In the genomic region with DNA sequence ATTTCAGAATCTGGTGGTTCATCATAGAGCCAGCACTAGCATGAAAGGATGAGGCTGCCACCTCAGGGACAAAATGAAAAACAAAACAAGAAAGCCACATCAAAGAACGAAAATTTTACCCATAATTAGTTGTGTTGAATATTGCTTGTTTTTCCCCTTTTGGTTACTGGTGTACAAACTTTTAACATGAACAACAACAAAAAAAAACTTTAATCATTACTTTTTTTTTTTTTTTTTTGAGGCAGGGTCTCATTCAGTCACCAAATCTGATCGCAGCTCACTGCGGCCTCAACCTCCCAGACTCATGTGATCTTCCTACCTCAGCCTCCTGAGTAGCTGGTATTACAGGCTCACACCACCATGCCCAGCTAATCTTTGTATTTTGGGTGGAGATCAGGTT, we compare ENCODE assay signal across 24 cellular contexts.
"Had no signal": no experiment of that assay in that cellular context is flagged by ENCODE, and none has a peak within 500 bp of the region (broad histone marks: within the 10 kb centered on the region; RNA-seq: fewer than 3 reads in every experiment).

No MANE protein-coding gene starts in this region.

- H3K9me3 Mint-ChIP-seq: immature natural killer cell; natural killer cell; stimulated activated naive B cell treated with anti-CD40 and anti-IgM and Interleukin-4, amounts not matched to agents 10 μg/mL and 1 μg/mL and 100 μg/mL, for 72 hours had no signal

- H3K4me3 Mint-ChIP-seq: immature natural killer cell; natural killer cell; nephron progenitor cell; stimulated activated naive B cell treated with anti-CD40 and anti-IgM and Interleukin-4, amounts not matched to agents 10 μg/mL and 1 μg/mL and 100 μg/mL, for 72 hours had no signal

- H3K4me2 ChIP-seq: smooth muscle cell had no signal

- H3K27ac Mint-ChIP-seq: immature natural killer cell; natural killer cell; nephron progenitor cell; progenitor cell of endocrine pancreas; stimulated activated naive B cell treated with anti-CD40 and anti-IgM and Interleukin-4, amounts not matched to agents 10 μg/mL and 1 μg/mL and 100 μg/mL, for 72 hours had no signal

- H3K36me3 Mint-ChIP-seq: immature natural killer cell; natural killer cell; stimulated activated naive B cell treated with anti-CD40 and anti-IgM and Interleukin-4, amounts not matched to agents 10 μg/mL and 1 μg/mL and 100 μg/mL, for 72 hours had no signal

- H3K9me3 ChIP-seq: left lung, lower lobe of right lung, ovary, right atrium auricular region, right lobe of liver, stomach, testis, thyroid gland, transverse colon, upper lobe of left lung, vagina had no signal

- H3K4me1 Mint-ChIP-seq: immature natural killer cell; natural killer cell; stimulated activated naive B cell treated with anti-CD40 and anti-IgM and Interleukin-4, amounts not matched to agents 10 μg/mL and 1 μg/mL and 100 μg/mL, for 72 hours had no signal

- DNase-seq: immature natural killer cell; kidney; left colon; left lung; lower lobe of right lung; mammary epithelial cell; mesenchymal stem cell; natural killer cell; nephron progenitor cell; ovary; right lobe of liver; stimulated activated CD4-positive, alpha-beta T cell treated with anti-CD3 and anti-CD28 coated beads, Interleukin-2, amount 100 ng/mL, for 24 hours; stimulated activated CD4-positive, alpha-beta T cell treated with anti-CD3 and anti-CD28 coated beads, Interleukin-4, amount 100 ng/mL, for 1 hour; stimulated activated naive B cell treated with anti-CD40 and anti-IgM and Interleukin-4, amounts not matched to agents 10 μg/mL and 1 μg/mL and 100 μg/mL, for 72 hours; stimulated activated naive CD8-positive, alpha-beta T cell treated with anti-CD3 and anti-CD28 coated beads, Interleukin-15, Interleukin-2, amounts not matched to agents 100 U/mL and 50 U/mL, for 24 hours; stomach; testis; thyroid gland; transverse colon; upper lobe of left lung had no signal

- H3K27ac ChIP-seq: left lung, lower lobe of right lung, ovary, right atrium auricular region, right lobe of liver, stomach, testis, thyroid gland, transverse colon, upper lobe of left lung, vagina had no signal

- H3K27me3 ChIP-seq: left lung, ovary, right atrium auricular region, right lobe of liver, testis, thyroid gland, transverse colon, upper lobe of left lung, vagina had no signal

- ATAC-seq: left colon; left lung; lower lobe of right lung; natural killer cell; right lobe of liver; stimulated activated naive B cell treated with anti-CD40 and anti-IgM and Interleukin-4, amounts not matched to agents 10 μg/mL and 1 μg/mL and 100 μg/mL, for 72 hours; stimulated activated naive CD8-positive, alpha-beta T cell treated with anti-CD3 and anti-CD28 coated beads, Interleukin-15, Interleukin-2, amounts not matched to agents 100 U/mL and 50 U/mL, for 24 hours had no signal

- H3K4me1 ChIP-seq: left lung, lower lobe of right lung, right atrium auricular region, right lobe of liver, stomach, testis, thyroid gland, transverse colon, upper lobe of left lung, vagina had no signal
